Comparison of ENCODE assay signal across 1 cellular context in the genomic region with DNA sequence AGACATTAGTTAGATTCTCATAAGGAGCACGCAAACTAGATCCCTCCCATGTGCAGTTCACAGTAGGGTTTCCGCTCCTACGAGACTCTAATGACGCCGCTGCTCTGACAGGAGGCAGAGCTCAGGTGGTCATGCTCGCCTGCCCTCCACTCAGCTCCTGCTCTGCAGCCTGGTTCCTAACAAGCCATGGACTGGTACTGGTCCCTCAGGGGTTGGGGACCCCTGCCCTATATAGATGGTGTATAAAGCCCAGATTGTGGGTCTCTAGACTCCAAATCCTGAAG.
TF ChIP-seq lines count a peak whose summit lies in the region.

No MANE protein-coding gene starts in this region.

TF ChIP-seq in GM23338, 12 proteins besides CTCF, POLR2A, EP300 and RAD21 (continued from another document):
- no peak for TF ChIP-seq ZNF462 (CRISPR knock-in tag; IDR thresholded peaks at IDR 0.05)
